Comparison of ENCODE assay signal across 8 cellular contexts in the genomic region with DNA sequence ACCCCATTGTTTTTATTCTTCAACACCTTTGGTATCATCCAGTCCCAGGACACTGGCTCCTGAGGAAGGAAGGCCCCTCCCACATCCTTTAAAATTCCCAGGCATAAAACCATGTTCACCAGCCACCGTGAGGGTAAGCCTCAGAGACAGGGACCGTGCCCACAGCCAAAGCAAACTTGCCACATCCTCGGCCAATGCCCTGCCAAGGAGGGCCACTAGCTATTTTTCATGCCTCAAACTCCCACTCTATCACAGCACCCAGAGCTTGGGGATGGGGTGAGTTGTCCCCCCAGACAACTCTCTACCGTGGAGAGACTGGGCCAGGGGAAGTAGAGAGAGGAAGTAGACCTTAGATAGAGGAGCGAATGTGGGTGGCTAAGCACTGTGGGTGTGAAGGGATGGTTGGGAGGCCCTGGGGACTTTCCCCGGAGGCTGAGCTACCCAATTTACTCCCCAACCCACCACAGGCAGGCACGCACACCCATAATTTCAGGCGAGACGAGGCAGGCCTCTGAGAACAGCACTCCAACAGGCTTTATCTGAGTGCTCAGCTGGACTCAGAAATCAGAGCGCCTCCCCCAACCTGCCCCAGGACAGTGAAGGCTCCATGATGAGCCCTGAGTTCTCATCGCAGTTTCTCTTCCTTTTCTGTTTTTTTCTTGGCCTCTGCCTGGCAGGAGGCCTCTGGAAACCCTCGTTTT. TPM values are rescaled to one million over a fixed set of nuclear protein-coding genes. Genes with fewer than 3 reads are reported as not detected.
DNase-seq lines count a peak whose midpoint lies in the region; ATAC-seq and TF ChIP-seq lines count a peak whose summit lies in the region.

No MANE protein-coding gene starts in this region.

- H3K36me3 ChIP-seq in DND-41 (ENCODE audit: insufficient read depth, low read length) (no peaks in the 10 kb centered on the region), endocrine pancreas (ENCODE audit: control insufficient read depth, insufficient read depth, low read length) (no peaks in the 10 kb centered on the region), trophoblast cell (ENCODE audit: control insufficient read depth in 1 of 2, insufficient read depth in 2 of 2, low read length in 2 of 2) (no peaks in the 10 kb centered on the region)

- H3K79me1 ChIP-seq in trophoblast cell (ENCODE audit: low read length): no peaks in the 10 kb centered on the region

- no peak overlapping the region for H2BK12ac ChIP-seq in trophoblast cell (ENCODE audit: low read length)

- H3K79me2 ChIP-seq in DND-41 (ENCODE audit: insufficient read depth, low read length) (no peaks in the 10 kb centered on the region), trophoblast cell (ENCODE audit: control insufficient read depth, insufficient read depth, low read length, poor library complexity) (no peaks in the 10 kb centered on the region)

- no peak overlapping the region for H4K12ac ChIP-seq in trophoblast cell (ENCODE audit: low read depth, low read length)

- H3K4me3 ChIP-seq in DND-41 (ENCODE audit: low read depth in 1 of 2, low read length in 2 of 2) (no peak overlapping the region), endocrine pancreas (ENCODE audit: control insufficient read depth, insufficient read depth, low read length) (no peak overlapping the region), trophoblast cell (ENCODE audit: low read depth, low read length) (no peak overlapping the region)

- WGBS in trophoblast cell (ENCODE audit: extremely low coverage, insufficient coverage, insufficient read length): no CpG with 5 or more reads among the region's 12 CpGs

- no peak overlapping the region for H2AK5ac ChIP-seq in trophoblast cell (ENCODE audit: low read length)

- H4K91ac ChIP-seq in trophoblast cell (ENCODE audit: low read depth, low read length): no peak overlapping the region

- TF ChIP-seq CTCF in DND-41 (IDR thresholded peaks at IDR 0.05; ENCODE audit: borderline replicate concordance, extremely low read depth, low read length, poor library complexity, severe bottlenecking) (no peak), type B pancreatic cell (conservative IDR thresholded peaks at IDR 0.05) (no peak)

- no peaks in the 10 kb centered on the region for H3K27me3 ChIP-seq in DND-41 (ENCODE audit: insufficient read depth, low read length, poor library complexity)
- no peaks in the 10 kb centered on the region for H3K27me3 ChIP-seq in endocrine pancreas (ENCODE audit: control insufficient read depth, insufficient read depth, low read length)
- no peaks in the 10 kb centered on the region for H3K27me3 ChIP-seq in trophoblast cell (ENCODE audit: insufficient read depth, low read length)

- no peak overlapping the region; the same call in 1 of the 2 replicates for H3K4me2 ChIP-seq in DND-41 (ENCODE audit: insufficient read depth, low read length)
- no peak overlapping the region for H3K4me2 ChIP-seq in trophoblast cell (ENCODE audit: low read length)

- H3K4me3 Mint-ChIP-seq in IgD-negative memory B cell (peak overlapping the region; percentile 80 to 93 (median 86)), type B pancreatic cell (peak overlapping the region; percentile 73)

- peak overlapping the region; percentile 19; the same call in 1 of the 2 replicates for H3K9ac ChIP-seq in DND-41 (ENCODE audit: low read depth, low read length)
- peak overlapping the region; percentile 3 for H3K9ac ChIP-seq in endocrine pancreas (ENCODE audit: control insufficient read depth, insufficient read depth, low read length)
- H3K9ac ChIP-seq in trophoblast cell (ENCODE audit: low read length): no peak overlapping the region

- DNase-seq in DND-41 (peak; percentile 62), trophoblast cell (peak; percentile 30 to 45), type B pancreatic cell (ENCODE audit: extremely low spot score, unreplicated experiment) (no peak), foreskin melanocyte (no peak)
- peak; percentile 86 for DNase-seq in activated CD4-positive, alpha-beta T cell treated with anti-CD3 and anti-CD28 coated beads, Interleukin-2, amount 50 U/mL, for 1 hour

- H2BK120ac ChIP-seq in trophoblast cell (ENCODE audit: insufficient read depth, low read length, poor library complexity): no peak overlapping the region

- no peaks in the 10 kb centered on the region for H3K27me3 Mint-ChIP-seq in IgD-negative memory B cell
- no peaks in the 10 kb centered on the region for H3K27me3 Mint-ChIP-seq in type B pancreatic cell

- no peaks in the 10 kb centered on the region for H4K20me1 ChIP-seq in DND-41 (ENCODE audit: insufficient read depth, low read length)

- ATAC-seq in DND-41 (ENCODE audit: insufficient read depth, low read depth) (peak; percentile 62), GM21381 (IDR thresholded peaks at IDR 0.05; ENCODE audit: unreplicated experiment) (peak; percentile 47)

- no peak overlapping the region for H2BK5ac ChIP-seq in trophoblast cell (ENCODE audit: low read depth, low read length, poor library complexity)

- no peak overlapping the region for H3K14ac ChIP-seq in trophoblast cell (ENCODE audit: low read length)

- no peak overlapping the region for H3K4ac ChIP-seq in trophoblast cell (ENCODE audit: low read depth, low read length)

- H3K27ac ChIP-seq in DND-41 (ENCODE audit: low read length) (peak overlapping the region; percentile 65), trophoblast cell (ENCODE audit: low read depth, low read length) (no peak overlapping the region)

- H3K9me3 ChIP-seq in DND-41 (ENCODE audit: insufficient read depth, low read length, severe bottlenecking) (no peaks in the 10 kb centered on the region), endocrine pancreas (ENCODE audit: control insufficient read depth, low read length) (no peaks in the 10 kb centered on the region), trophoblast cell (ENCODE audit: insufficient read depth, low read depth, low read length) (no peaks in the 10 kb centered on the region)

- peak overlapping the region; percentile 98 to 99 (median 99) for H3K27ac Mint-ChIP-seq in IgD-negative memory B cell
- peak overlapping the region; percentile 98 for H3K27ac Mint-ChIP-seq in type B pancreatic cell

- peaks cover 54% of the 10 kb centered on the region for H3K4me1 ChIP-seq in DND-41 (ENCODE audit: insufficient read depth, low read length)
- no peaks in the 10 kb centered on the region for H3K4me1 ChIP-seq in endocrine pancreas (ENCODE audit: control insufficient read depth, insufficient read depth, low read length)
- H3K4me1 ChIP-seq in trophoblast cell (ENCODE audit: control insufficient read depth in 1 of 2, insufficient read depth in 2 of 2, low read length in 2 of 2): peaks cover 10 to 22% of the 10 kb centered on the region in 2 experiments

- no peaks in the 10 kb centered on the region for H3K9me3 Mint-ChIP-seq in IgD-negative memory B cell
- no peaks in the 10 kb centered on the region for H3K9me3 Mint-ChIP-seq in type B pancreatic cell

- H3K18ac ChIP-seq in trophoblast cell (ENCODE audit: low read length): no peak overlapping the region

- no peak overlapping the region for H3K23ac ChIP-seq in trophoblast cell (ENCODE audit: low read length)

- H3K36me3 Mint-ChIP-seq in IgD-negative memory B cell (no peaks in the 10 kb centered on the region), type B pancreatic cell (no peaks in the 10 kb centered on the region)

- H3K4me1 Mint-ChIP-seq in IgD-negative memory B cell: peaks cover 50 to 70% (median 64%) of the 10 kb centered on the region in 3 donors
- peaks cover 45% of the 10 kb centered on the region for H3K4me1 Mint-ChIP-seq in type B pancreatic cell (ENCODE audit: unreplicated experiment)

- H2AFZ ChIP-seq in DND-41 (ENCODE audit: low read depth, low read length) (no peak overlapping the region), trophoblast cell (ENCODE audit: insufficient read depth, low read length, poor library complexity) (no peak overlapping the region)

- H4K8ac ChIP-seq in trophoblast cell (ENCODE audit: low read depth, low read length): no peak overlapping the region

RNA-seq across cellular contexts. Expression of a gene that starts 15.9 kb away (rescaled TPM):
- polyA plus RNA-seq in IgD-negative memory B cell: 202 TPM
- polyA plus RNA-seq in trophoblast cell (2013): 28.9 and 30.4 TPM in 2 replicates
- 49.8 and 147 TPM in 2 replicates for total RNA-seq in type B pancreatic cell (ENCODE audit: low replicate concordance)

RNA-seq across cellular contexts. Expression of a gene that starts 60.0 kb away (rescaled TPM):
- polyA plus RNA-seq in IgD-negative memory B cell: 0.75 TPM
- not detected in 2 replicates for polyA plus RNA-seq in trophoblast cell (2013)
- total RNA-seq in type B pancreatic cell (ENCODE audit: low replicate concordance): not detected in 2 replicates

Comparison
In these comparisons a context has a peak if more than half of its experiments do, and no peak if none do; other contexts are left out.
1. DNase-seq: peak in DND-41 (single experiment), activated CD4-positive, alpha-beta T cell treated with anti-CD3 and anti-CD28 coated beads, Interleukin-2, amount 50 U/mL, for 1 hour (single experiment) and trophoblast cell (2 of 2); none in type B pancreatic cell (single experiment) and foreskin melanocyte (single experiment).